1 cellular context compared by ENCODE assay signal in the genomic region with DNA sequence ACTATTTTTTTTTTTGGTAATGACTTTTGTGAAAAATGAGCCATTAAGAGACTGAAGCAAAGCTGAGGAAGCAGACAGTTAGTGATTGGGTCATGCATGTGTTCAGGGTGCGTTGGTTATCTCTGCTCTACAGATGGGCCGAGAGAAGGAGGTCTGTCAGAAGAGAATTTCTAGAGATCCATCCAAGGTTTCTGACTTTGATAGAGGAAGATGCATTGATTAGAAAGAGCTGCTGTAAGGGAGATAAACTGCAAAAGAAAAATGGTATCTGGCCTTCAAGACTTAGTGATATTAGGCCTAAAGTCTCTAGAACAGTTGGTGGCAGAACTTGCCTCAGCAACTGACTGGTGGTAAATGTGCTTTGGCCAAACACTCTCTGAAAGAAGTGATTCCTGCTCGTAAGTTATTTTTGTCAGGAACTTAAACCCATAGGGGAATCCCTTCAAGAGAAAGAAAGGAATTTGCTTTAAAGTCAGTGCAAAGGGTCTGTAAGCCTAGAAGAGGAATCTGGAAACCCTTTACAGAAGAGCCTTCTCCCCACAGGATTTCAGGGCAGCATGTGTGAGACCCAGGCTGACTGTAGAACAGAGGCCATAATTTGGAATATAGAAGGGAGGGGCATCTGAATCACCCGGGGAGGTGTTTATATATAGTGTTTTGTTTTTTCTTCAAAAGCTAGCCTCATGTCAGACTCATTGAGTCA.
TF ChIP-seq lines count a peak whose summit lies in the region.

No MANE protein-coding gene starts in this region.

TF ChIP-seq in IMR-90, 13 proteins besides CTCF, POLR2A, EP300 and RAD21:
- TF ChIP-seq FOS (IDR thresholded peaks at IDR 0.05; ENCODE audit: low read depth, low read length) (no peak), ELK1 (IDR thresholded peaks at IDR 0.05; ENCODE audit: borderline replicate concordance, low read depth, low read length) (no peak), MXI1 (IDR thresholded peaks at IDR 0.05; ENCODE audit: borderline replicate concordance, low read depth, low read length) (no peak), CEBPB (IDR thresholded peaks at IDR 0.05; ENCODE audit: low read depth, low read length) (no peak), MAFK (IDR thresholded peaks at IDR 0.05; ENCODE audit: low read depth, low read length) (no peak), NFE2L2 (IDR thresholded peaks at IDR 0.05; ENCODE audit: low read depth, low read length) (no peak), SMC3 (IDR thresholded peaks at IDR 0.05; ENCODE audit: low read depth, low read length) (no peak)
TF ChIP-seq in IMR-90: peak in this region for 0.
